Comparison of ENCODE assay signal across 2 cellular contexts in the genomic region with DNA sequence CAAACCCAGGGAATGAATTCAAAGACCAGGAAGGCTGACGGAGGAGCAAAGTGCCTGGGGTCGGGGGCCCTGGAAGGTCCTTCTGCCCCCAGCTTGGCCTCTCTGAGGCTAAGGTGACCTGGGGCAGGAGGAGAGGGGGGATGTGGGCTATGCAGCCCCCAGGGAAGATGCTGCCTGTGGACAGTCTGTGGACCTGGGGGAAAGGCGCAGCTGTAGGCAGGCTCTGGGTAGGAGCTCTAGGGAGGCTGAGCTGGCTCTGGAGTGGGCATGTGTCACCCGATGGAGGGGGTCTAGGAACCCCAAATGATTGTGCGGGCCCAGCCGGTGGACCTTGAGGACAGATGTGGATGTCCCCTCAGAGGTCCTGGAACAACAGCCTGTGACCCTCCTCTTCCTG.
TF ChIP-seq lines count a peak whose summit lies in the region.

No MANE protein-coding gene starts in this region.

TF ChIP-seq in IMR-90, 13 proteins besides CTCF, POLR2A, EP300 and RAD21:
- no peak for TF ChIP-seq SMC3 (IDR thresholded peaks at IDR 0.05; ENCODE audit: low read depth, low read length)
- TF ChIP-seq RFX5 (IDR thresholded peaks at IDR 0.05; ENCODE audit: low read depth, low read length): no peak
- TF ChIP-seq MAZ (IDR thresholded peaks at IDR 0.05; ENCODE audit: borderline replicate concordance, low read depth, low read length): no peak
- no peak for TF ChIP-seq CHD1 (IDR thresholded peaks at IDR 0.05; ENCODE audit: low read depth, low read length)
- TF ChIP-seq RCOR1 (IDR thresholded peaks at IDR 0.05; ENCODE audit: insufficient replicate concordance, low read length): no peak
- TF ChIP-seq BHLHE40 (IDR thresholded peaks at IDR 0.05; ENCODE audit: low read depth, low read length): no peak
- TF ChIP-seq FOS (IDR thresholded peaks at IDR 0.05; ENCODE audit: low read depth, low read length): no peak
- TF ChIP-seq MXI1 (IDR thresholded peaks at IDR 0.05; ENCODE audit: borderline replicate concordance, low read depth, low read length): no peak
- TF ChIP-seq, protein P1, sequence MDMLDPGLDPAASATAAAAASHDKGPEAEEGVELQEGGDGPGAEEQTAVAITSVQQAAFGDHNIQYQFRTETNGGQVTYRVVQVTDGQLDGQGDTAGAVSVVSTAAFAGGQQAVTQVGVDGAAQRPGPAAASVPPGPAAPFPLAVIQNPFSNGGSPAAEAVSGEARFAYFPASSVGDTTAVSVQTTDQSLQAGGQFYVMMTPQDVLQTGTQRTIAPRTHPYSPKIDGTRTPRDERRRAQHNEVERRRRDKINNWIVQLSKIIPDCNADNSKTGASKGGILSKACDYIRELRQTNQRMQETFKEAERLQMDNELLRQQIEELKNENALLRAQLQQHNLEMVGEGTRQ (IDR thresholded peaks at IDR 0.05; ENCODE audit: low read depth, low read length): no peak
- TF ChIP-seq, protein P2, sequence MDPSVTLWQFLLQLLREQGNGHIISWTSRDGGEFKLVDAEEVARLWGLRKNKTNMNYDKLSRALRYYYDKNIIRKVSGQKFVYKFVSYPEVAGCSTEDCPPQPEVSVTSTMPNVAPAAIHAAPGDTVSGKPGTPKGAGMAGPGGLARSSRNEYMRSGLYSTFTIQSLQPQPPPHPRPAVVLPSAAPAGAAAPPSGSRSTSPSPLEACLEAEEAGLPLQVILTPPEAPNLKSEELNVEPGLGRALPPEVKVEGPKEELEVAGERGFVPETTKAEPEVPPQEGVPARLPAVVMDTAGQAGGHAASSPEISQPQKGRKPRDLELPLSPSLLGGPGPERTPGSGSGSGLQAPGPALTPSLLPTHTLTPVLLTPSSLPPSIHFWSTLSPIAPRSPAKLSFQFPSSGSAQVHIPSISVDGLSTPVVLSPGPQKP (IDR thresholded peaks at IDR 0.05; ENCODE audit: borderline replicate concordance, low read depth, low read length): no peak
- no peak for TF ChIP-seq NFE2L2 (IDR thresholded peaks at IDR 0.05; ENCODE audit: low read depth, low read length)
- no peak for TF ChIP-seq MAFK (IDR thresholded peaks at IDR 0.05; ENCODE audit: low read depth, low read length)
- no peak for TF ChIP-seq CEBPB (IDR thresholded peaks at IDR 0.05; ENCODE audit: low read depth, low read length)

TF ChIP-seq in SK-N-SH, 30 proteins besides CTCF, POLR2A, EP300 and RAD21:
- no peak for TF ChIP-seq FOXM1 (IDR thresholded peaks at IDR 0.05; ENCODE audit: low read depth)
- no peak for TF ChIP-seq GABPA (IDR thresholded peaks at IDR 0.05; ENCODE audit: low read depth)
- no peak for TF ChIP-seq FOSL2 (IDR thresholded peaks at IDR 0.05; ENCODE audit: borderline replicate concordance, low read depth)
- no peak for TF ChIP-seq EZH2phosphoT487 (IDR thresholded peaks at IDR 0.05; ENCODE audit: borderline replicate concordance, low read depth)
- no peak for TF ChIP-seq FOXJ3 (CRISPR knock-in tag; IDR thresholded peaks at IDR 0.05)
- no peak for TF ChIP-seq POLR2AphosphoS5 (IDR thresholded peaks at IDR 0.05; ENCODE audit: low read depth, low read length)
